In the genomic region with DNA sequence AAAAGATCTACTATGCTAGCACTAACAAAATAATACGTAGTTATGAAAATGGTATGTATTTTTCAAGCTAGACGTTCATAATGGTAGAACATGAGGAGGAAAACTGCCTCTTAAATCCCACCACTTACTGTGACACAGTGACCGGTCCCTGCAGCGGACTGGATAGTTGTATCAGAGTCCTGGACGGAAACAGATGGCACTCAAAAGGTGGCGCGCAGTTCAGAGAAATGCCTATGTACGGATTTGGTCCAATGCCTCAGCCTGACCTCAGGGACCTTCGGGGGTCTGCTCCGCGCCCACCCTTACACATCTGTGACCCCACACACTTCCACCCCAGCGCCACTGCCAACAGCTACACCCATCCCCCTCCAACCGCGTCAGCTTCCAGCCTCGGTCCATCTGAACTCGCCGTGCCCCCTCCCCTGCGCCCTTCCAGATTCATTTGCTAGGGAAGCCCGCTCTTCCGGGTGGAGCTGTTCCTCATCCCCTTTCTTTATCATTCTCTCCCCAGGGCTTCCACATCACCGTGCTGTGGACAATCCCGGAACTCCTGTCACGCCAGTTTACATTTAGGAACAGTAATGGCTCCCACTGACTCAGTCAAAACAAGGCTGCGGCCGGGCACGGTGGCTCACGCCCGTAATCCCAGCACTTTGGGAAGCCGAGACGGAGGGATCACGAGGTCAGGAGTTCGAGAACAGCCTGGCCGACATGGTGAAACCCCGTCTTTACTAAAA, we compare ENCODE assay signal across 1 cellular context.
A peak's percentile ranks its signal among the peaks of the same experiment; 100 is the strongest.
TF ChIP-seq lines count a peak whose summit lies in the region.

No MANE protein-coding gene starts in this region.

TF ChIP-seq in HepG2, 621 proteins besides CTCF, POLR2A, EP300 and RAD21 (continued from another document and continues in another):
- TF ChIP-seq, protein P1, sequence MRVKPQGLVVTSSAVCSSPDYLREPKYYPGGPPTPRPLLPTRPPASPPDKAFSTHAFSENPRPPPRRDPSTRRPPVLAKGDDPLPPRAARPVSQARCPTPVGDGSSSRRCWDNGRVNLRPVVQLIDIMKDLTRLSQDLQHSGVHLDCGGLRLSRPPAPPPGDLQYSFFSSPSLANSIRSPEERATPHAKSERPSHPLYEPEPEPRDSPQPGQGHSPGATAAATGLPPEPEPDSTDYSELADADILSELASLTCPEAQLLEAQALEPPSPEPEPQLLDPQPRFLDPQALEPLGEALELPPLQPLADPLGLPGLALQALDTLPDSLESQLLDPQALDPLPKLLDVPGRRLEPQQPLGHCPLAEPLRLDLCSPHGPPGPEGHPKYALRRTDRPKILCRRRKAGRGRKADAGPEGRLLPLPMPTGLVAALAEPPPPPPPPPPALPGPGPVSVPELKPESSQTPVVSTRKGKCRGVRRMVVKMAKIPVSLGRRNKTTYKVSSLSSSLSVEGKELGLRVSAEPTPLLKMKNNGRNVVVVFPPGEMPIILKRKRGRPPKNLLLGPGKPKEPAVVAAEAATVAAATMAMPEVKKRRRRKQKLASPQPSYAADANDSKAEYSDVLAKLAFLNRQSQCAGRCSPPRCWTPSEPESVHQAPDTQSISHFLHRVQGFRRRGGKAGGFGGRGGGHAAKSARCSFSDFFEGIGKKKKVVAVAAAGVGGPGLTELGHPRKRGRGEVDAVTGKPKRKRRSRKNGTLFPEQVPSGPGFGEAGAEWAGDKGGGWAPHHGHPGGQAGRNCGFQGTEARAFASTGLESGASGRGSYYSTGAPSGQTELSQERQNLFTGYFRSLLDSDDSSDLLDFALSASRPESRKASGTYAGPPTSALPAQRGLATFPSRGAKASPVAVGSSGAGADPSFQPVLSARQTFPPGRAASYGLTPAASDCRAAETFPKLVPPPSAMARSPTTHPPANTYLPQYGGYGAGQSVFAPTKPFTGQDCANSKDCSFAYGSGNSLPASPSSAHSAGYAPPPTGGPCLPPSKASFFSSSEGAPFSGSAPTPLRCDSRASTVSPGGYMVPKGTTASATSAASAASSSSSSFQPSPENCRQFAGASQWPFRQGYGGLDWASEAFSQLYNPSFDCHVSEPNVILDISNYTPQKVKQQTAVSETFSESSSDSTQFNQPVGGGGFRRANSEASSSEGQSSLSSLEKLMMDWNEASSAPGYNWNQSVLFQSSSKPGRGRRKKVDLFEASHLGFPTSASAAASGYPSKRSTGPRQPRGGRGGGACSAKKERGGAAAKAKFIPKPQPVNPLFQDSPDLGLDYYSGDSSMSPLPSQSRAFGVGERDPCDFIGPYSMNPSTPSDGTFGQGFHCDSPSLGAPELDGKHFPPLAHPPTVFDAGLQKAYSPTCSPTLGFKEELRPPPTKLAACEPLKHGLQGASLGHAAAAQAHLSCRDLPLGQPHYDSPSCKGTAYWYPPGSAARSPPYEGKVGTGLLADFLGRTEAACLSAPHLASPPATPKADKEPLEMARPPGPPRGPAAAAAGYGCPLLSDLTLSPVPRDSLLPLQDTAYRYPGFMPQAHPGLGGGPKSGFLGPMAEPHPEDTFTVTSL (CRISPR knock-in tag; IDR thresholded peaks at IDR 0.05; ENCODE audit: borderline replicate concordance): peak; percentile 54; the same call in 1 of the 2 replicates
- TF ChIP-seq, protein P2, sequence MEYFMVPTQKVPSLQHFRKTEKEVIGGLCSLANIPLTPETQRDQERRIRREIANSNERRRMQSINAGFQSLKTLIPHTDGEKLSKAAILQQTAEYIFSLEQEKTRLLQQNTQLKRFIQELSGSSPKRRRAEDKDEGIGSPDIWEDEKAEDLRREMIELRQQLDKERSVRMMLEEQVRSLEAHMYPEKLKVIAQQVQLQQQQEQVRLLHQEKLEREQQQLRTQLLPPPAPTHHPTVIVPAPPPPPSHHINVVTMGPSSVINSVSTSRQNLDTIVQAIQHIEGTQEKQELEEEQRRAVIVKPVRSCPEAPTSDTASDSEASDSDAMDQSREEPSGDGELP (IDR thresholded peaks at IDR 0.05; ENCODE audit: borderline replicate concordance, low read depth): peak; percentile 51; the same call in 1 of the 2 replicates
- TF ChIP-seq, protein P3, sequence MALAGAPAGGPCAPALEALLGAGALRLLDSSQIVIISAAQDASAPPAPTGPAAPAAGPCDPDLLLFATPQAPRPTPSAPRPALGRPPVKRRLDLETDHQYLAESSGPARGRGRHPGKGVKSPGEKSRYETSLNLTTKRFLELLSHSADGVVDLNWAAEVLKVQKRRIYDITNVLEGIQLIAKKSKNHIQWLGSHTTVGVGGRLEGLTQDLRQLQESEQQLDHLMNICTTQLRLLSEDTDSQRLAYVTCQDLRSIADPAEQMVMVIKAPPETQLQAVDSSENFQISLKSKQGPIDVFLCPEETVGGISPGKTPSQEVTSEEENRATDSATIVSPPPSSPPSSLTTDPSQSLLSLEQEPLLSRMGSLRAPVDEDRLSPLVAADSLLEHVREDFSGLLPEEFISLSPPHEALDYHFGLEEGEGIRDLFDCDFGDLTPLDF (CRISPR knock-in tag; IDR thresholded peaks at IDR 0.05): 0 out of 2 replicates have a peak, but pooled peaks have one; percentile 5
- TF ChIP-seq, protein P4, sequence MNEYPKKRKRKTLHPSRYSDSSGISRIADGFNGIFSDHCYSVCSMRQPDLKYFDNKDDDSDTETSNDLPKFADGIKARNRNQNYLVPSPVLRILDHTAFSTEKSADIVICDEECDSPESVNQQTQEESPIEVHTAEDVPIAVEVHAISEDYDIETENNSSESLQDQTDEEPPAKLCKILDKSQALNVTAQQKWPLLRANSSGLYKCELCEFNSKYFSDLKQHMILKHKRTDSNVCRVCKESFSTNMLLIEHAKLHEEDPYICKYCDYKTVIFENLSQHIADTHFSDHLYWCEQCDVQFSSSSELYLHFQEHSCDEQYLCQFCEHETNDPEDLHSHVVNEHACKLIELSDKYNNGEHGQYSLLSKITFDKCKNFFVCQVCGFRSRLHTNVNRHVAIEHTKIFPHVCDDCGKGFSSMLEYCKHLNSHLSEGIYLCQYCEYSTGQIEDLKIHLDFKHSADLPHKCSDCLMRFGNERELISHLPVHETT (CRISPR knock-in tag; conservative IDR thresholded peaks at IDR 0.05): no peak
- TF ChIP-seq SP140L (CRISPR knock-in tag; IDR thresholded peaks at IDR 0.05; ENCODE audit: borderline replicate concordance) (0 out of 2 replicates have a peak, but pooled peaks have one; percentile 51), U2AF2 (IDR thresholded peaks at IDR 0.05; ENCODE audit: low read depth, low read length) (no peak), PRPF4 (IDR thresholded peaks at IDR 0.05; ENCODE audit: low read depth, low read length, poor library complexity, severe bottlenecking) (no peak), ZFP37 (CRISPR knock-in tag; IDR thresholded peaks at IDR 0.05; ENCODE audit: borderline replicate concordance) (0 out of 2 replicates have a peak, but pooled peaks have one; percentile 9), LCORL (IDR thresholded peaks at IDR 0.05) (no peak), LCORL (CRISPR knock-in tag; IDR thresholded peaks at IDR 0.05) (peak; percentile 28; the same call in 1 of the 2 replicates), MZF1 (CRISPR knock-in tag; IDR thresholded peaks at IDR 0.05; ENCODE audit: borderline replicate concordance) (no peak), ELF1 (CRISPR knock-in tag; IDR thresholded peaks at IDR 0.05) (0 out of 2 replicates have a peak, but pooled peaks have one; percentile 37), RARA (CRISPR knock-in tag; IDR thresholded peaks at IDR 0.05) (0 out of 2 replicates have a peak, but pooled peaks have one; percentile 9), KMT2A (CRISPR knock-in tag; IDR thresholded peaks at IDR 0.05) (no peak), ZNF124 (CRISPR knock-in tag; IDR thresholded peaks at IDR 0.05) (no peak), HNRNPLL (IDR thresholded peaks at IDR 0.05; ENCODE audit: low read depth, low read length, poor library complexity, severe bottlenecking) (peak; percentile 8), ARNTL (CRISPR knock-in tag; IDR thresholded peaks at IDR 0.05) (0 out of 2 replicates have a peak, but pooled peaks have one; percentile 16), ZNF274 (CRISPR knock-in tag; IDR thresholded peaks at IDR 0.05) (peak; percentile 60), TBL1XR1 (IDR thresholded peaks at IDR 0.05; ENCODE audit: borderline replicate concordance, low read length, partially characterized antibody) (no peak), ZFP82 (CRISPR knock-in tag; IDR thresholded peaks at IDR 0.05; ENCODE audit: borderline replicate concordance) (0 out of 2 replicates have a peak, but pooled peaks have one; percentile 23), GABPA (IDR thresholded peaks at IDR 0.05; ENCODE audit: low read depth, low read length) (no peak), GABPA (CRISPR knock-in tag; IDR thresholded peaks at IDR 0.05; ENCODE audit: low read depth) (peak; percentile 62), PHF21A (CRISPR knock-in tag; IDR thresholded peaks at IDR 0.05) (0 out of 2 replicates have a peak, but pooled peaks have one; percentile 27), ZNF607 (CRISPR knock-in tag; IDR thresholded peaks at IDR 0.05; ENCODE audit: borderline replicate concordance) (0 out of 2 replicates have a peak, but pooled peaks have one; percentile 8), YY1 (IDR thresholded peaks at IDR 0.05; ENCODE audit: insufficient read depth, insufficient replicate concordance, low read depth, low read length) (peak; percentile 54)
- TF ChIP-seq, protein P5, sequence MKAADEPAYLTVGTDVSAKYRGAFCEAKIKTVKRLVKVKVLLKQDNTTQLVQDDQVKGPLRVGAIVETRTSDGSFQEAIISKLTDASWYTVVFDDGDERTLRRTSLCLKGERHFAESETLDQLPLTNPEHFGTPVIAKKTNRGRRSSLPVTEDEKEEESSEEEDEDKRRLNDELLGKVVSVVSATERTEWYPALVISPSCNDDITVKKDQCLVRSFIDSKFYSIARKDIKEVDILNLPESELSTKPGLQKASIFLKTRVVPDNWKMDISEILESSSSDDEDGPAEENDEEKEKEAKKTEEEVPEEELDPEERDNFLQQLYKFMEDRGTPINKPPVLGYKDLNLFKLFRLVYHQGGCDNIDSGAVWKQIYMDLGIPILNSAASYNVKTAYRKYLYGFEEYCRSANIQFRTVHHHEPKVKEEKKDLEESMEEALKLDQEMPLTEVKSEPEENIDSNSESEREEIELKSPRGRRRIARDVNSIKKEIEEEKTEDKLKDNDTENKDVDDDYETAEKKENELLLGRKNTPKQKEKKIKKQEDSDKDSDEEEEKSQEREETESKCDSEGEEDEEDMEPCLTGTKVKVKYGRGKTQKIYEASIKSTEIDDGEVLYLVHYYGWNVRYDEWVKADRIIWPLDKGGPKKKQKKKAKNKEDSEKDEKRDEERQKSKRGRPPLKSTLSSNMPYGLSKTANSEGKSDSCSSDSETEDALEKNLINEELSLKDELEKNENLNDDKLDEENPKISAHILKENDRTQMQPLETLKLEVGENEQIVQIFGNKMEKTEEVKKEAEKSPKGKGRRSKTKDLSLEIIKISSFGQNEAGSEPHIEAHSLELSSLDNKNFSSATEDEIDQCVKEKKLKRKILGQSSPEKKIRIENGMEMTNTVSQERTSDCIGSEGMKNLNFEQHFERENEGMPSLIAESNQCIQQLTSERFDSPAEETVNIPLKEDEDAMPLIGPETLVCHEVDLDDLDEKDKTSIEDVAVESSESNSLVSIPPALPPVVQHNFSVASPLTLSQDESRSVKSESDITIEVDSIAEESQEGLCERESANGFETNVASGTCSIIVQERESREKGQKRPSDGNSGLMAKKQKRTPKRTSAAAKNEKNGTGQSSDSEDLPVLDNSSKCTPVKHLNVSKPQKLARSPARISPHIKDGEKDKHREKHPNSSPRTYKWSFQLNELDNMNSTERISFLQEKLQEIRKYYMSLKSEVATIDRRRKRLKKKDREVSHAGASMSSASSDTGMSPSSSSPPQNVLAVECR (CRISPR knock-in tag; IDR thresholded peaks at IDR 0.05; ENCODE audit: borderline replicate concordance): peak; percentile 8; the same call in 1 of the 2 replicates
- TF ChIP-seq, protein P6, sequence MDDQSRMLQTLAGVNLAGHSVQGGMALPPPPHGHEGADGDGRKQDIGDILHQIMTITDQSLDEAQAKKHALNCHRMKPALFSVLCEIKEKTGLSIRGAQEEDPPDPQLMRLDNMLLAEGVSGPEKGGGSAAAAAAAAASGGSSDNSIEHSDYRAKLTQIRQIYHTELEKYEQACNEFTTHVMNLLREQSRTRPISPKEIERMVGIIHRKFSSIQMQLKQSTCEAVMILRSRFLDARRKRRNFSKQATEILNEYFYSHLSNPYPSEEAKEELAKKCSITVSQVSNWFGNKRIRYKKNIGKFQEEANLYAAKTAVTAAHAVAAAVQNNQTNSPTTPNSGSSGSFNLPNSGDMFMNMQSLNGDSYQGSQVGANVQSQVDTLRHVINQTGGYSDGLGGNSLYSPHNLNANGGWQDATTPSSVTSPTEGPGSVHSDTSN (CRISPR knock-in tag; IDR thresholded peaks at IDR 0.05; ENCODE audit: borderline replicate concordance): no peak
- TF ChIP-seq, protein P7, sequence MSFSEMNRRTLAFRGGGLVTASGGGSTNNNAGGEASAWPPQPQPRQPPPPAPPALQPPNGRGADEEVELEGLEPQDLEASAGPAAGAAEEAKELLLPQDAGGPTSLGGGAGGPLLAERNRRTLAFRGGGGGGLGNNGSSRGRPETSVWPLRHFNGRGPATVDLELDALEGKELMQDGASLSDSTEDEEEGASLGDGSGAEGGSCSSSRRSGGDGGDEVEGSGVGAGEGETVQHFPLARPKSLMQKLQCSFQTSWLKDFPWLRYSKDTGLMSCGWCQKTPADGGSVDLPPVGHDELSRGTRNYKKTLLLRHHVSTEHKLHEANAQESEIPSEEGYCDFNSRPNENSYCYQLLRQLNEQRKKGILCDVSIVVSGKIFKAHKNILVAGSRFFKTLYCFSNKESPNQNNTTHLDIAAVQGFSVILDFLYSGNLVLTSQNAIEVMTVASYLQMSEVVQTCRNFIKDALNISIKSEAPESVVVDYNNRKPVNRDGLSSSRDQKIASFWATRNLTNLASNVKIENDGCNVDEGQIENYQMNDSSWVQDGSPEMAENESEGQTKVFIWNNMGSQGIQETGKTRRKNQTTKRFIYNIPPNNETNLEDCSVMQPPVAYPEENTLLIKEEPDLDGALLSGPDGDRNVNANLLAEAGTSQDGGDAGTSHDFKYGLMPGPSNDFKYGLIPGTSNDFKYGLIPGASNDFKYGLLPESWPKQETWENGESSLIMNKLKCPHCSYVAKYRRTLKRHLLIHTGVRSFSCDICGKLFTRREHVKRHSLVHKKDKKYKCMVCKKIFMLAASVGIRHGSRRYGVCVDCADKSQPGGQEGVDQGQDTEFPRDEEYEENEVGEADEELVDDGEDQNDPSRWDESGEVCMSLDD (CRISPR knock-in tag; IDR thresholded peaks at IDR 0.05; ENCODE audit: borderline replicate concordance): no peak
- TF ChIP-seq, protein P8, sequence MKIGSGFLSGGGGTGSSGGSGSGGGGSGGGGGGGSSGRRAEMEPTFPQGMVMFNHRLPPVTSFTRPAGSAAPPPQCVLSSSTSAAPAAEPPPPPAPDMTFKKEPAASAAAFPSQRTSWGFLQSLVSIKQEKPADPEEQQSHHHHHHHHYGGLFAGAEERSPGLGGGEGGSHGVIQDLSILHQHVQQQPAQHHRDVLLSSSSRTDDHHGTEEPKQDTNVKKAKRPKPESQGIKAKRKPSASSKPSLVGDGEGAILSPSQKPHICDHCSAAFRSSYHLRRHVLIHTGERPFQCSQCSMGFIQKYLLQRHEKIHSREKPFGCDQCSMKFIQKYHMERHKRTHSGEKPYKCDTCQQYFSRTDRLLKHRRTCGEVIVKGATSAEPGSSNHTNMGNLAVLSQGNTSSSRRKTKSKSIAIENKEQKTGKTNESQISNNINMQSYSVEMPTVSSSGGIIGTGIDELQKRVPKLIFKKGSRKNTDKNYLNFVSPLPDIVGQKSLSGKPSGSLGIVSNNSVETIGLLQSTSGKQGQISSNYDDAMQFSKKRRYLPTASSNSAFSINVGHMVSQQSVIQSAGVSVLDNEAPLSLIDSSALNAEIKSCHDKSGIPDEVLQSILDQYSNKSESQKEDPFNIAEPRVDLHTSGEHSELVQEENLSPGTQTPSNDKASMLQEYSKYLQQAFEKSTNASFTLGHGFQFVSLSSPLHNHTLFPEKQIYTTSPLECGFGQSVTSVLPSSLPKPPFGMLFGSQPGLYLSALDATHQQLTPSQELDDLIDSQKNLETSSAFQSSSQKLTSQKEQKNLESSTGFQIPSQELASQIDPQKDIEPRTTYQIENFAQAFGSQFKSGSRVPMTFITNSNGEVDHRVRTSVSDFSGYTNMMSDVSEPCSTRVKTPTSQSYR (CRISPR knock-in tag; IDR thresholded peaks at IDR 0.05; ENCODE audit: borderline replicate concordance): peak; percentile 81
